ENCODE assay signal across 27 cellular contexts in the genomic region with DNA sequence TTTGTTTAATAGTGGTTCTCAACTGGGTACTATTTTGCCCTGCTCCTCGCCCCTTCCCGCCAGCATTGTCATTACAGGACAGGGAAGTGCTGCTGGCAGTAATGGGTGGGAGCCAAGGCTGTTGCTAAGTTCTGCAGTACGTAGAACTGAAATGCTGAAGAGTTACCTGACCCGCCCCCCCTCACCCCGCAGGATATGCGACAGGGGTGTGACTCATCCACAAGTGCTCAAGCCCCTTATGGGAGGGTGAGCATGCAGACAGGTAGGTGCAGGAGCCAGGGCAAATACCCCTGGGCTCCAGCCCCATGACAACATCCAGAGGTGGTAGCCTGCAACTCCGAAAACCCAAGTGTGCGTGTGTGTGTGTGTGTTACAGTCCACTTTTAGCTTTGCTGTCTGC.
"Had no signal": no experiment of that assay in that cellular context is flagged by ENCODE, and none has a peak within 500 bp of the region (broad histone marks: within the 10 kb centered on the region; RNA-seq: fewer than 3 reads in every experiment).

No MANE protein-coding gene starts in this region.

- FAIRE-seq: colon, endothelial cell of umbilical vein, frontal cortex had no signal

- H3K36me3 ChIP-seq: ovary, uterus had no signal

- H3K27ac ChIP-seq: left lung, ovary, psoas muscle, sigmoid colon, stomach, testis, tibial artery, upper lobe of left lung, uterus had no signal

- H3K27me3 ChIP-seq: left lung, ovary, sigmoid colon, stomach, testis, tibial artery, upper lobe of left lung, uterus had no signal

- ATAC-seq: left cardiac atrium; left lung; naive thymus-derived CD8-positive, alpha-beta T cell; psoas muscle; right cardiac atrium; stimulated activated effector memory CD8-positive, alpha-beta T cell treated with anti-CD3 and anti-CD28 coated beads, Interleukin-12 subunit alpha, Interleukin-12 subunit beta, amount 100 ng/mL, for 72 hours had no signal

- H3K4me1 ChIP-seq: left lung, psoas muscle, sigmoid colon, stomach, testis, tibial artery, upper lobe of left lung, uterus had no signal

- H3K9me3 ChIP-seq: left lung, ovary, psoas muscle, sigmoid colon, stomach, testis, tibial artery, upper lobe of left lung, uterus had no signal

- H3K4me3 ChIP-seq: left lung, ovary, psoas muscle, sigmoid colon, stomach, testis, tibial artery, upper lobe of left lung, uterus had no signal

- DNase-seq: effector CD8-positive, alpha-beta T cell; endodermal cell; erythroblast; left cardiac atrium; left lung; mesenchymal stem cell; midbrain; naive thymus-derived CD8-positive, alpha-beta T cell; nephron progenitor cell; occipital lobe; ovary; posterior cingulate gyrus; psoas muscle; right cardiac atrium; sigmoid colon; stimulated activated CD4-positive, alpha-beta T cell treated with anti-CD3 and anti-CD28 coated beads, Interleukin-2, amount 100 ng/mL, for 24 hours; stimulated activated CD4-positive, alpha-beta T cell treated with anti-CD3 and anti-CD28 coated beads, Interleukin-4, amount 100 ng/mL, for 24 hours; stimulated activated naive CD4-positive, alpha-beta T cell treated with Interleukin-2 at 50 U/mL for 16 hours; stomach; testis; tibial artery; upper lobe of left lung; uterus had no signal
